7 cellular contexts compared by ENCODE assay signal in the genomic region with DNA sequence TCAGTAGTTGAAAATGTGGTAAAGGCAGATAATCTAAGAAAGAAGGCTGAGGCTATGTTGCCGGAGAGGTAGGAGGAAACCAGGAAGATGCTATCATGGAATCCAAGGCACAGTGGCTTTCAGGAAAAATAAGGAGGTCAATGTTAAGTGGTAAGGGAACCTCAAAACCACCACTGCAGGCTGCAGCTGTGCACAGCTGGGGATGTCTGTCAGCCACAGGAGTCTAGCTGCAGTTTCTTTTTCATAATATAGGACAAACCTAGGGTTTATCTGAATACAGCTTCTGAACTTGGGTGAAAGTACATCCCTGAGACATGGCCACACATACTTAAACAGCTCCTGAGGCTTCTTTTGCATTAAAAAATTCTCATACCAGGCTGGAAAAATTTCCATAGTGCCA.
"Had no signal": no experiment of that assay in that cellular context is flagged by ENCODE, and none has a peak within 500 bp of the region (broad histone marks: within the 10 kb centered on the region; RNA-seq: fewer than 3 reads in every experiment).

No MANE protein-coding gene starts in this region.

- H3K27ac Mint-ChIP-seq: IgD-negative memory B cell had no signal

- H3K4me3 Mint-ChIP-seq: IgD-negative memory B cell had no signal

- DNase-seq: IMR-90, KG1 had no signal

- H3K4me2 ChIP-seq: KMS-11 had no signal

- H3K9ac ChIP-seq: KMS-11 had no signal

- H3K4me1 Mint-ChIP-seq: IgD-negative memory B cell had no signal

- ATAC-seq: HepG2, K562 had no signal

- H3K4me3 ChIP-seq: K562 had no signal

- H3K27ac ChIP-seq: HL-60, KMS-11 had no signal
